In genomic region chr2:174846941-174847938, GRCh38 we compare ENCODE assay signal across 8 cellular contexts.
DNase-seq lines count a peak whose midpoint lies in the region; ATAC-seq and TF ChIP-seq lines count a peak whose summit lies in the region.

No MANE protein-coding gene starts in this region.

- H3K4me1 ChIP-seq in cardiac muscle cell (ENCODE audit: low read depth), result peaks cover 35% of the 10 kb centered on the region
- peaks cover 0 to 4% (median 0%) of the 10 kb centered on the region in 3 donors for H3K4me1 ChIP-seq in skeletal muscle tissue (ENCODE audit: control insufficient read depth in 3 of 3, insufficient read depth in 3 of 3, low read length in 3 of 3)

- intact Hi-C loops in posterior vena cava (cut with DNase I), result no loop called here

- ATAC-seq in T-helper 17 cell (peak; percentile 46), GM21786 (IDR thresholded peaks at IDR 0.05; ENCODE audit: unreplicated experiment) (no peak)

- no peak for TF ChIP-seq CTCF in cardiac muscle cell (IDR thresholded peaks at IDR 0.05; ENCODE audit: low read depth, low read length)

- H3K27ac ChIP-seq in cardiac muscle cell (peak overlapping the region; percentile 70), skeletal muscle tissue (ENCODE audit: low read depth, low read length) (no peak overlapping the region)

- peaks cover 7% of the 10 kb centered on the region for H3K4me1 Mint-ChIP-seq in T-helper 17 cell

- peaks cover 1% of the 10 kb centered on the region for H3K36me3 Mint-ChIP-seq in T-helper 17 cell (ENCODE audit: low read depth)

- H3K27me3 ChIP-seq in H7 (ENCODE audit: control insufficient read depth, insufficient read depth, low read length), result no peaks in the 10 kb centered on the region
- no peaks in the 10 kb centered on the region for H3K27me3 ChIP-seq in cardiac muscle cell
- H3K27me3 ChIP-seq in skeletal muscle tissue (ENCODE audit: control insufficient read depth in 3 of 3, insufficient read depth in 3 of 3, low read length in 3 of 3), result no peaks in the 10 kb centered on the region
- H3K27me3 ChIP-seq in MG63, result no peaks in the 10 kb centered on the region

- H3K36me3 ChIP-seq in H7 (replicated peaks; ENCODE audit: control insufficient read depth, insufficient read depth, low read length) (no peaks in the 10 kb centered on the region), cardiac muscle cell (no peaks in the 10 kb centered on the region), skeletal muscle tissue (ENCODE audit: control insufficient read depth in 3 of 3, insufficient read depth in 3 of 3, low read length in 3 of 3) (no peaks in the 10 kb centered on the region), MG63 (no peaks in the 10 kb centered on the region)

- H3K4me3 Mint-ChIP-seq in T-helper 17 cell, result peak overlapping the region; percentile 78

- H3K9me3 ChIP-seq in T-helper 17 cell (ENCODE audit: control insufficient read depth, low read length, poor library complexity, severe bottlenecking) (no peaks in the 10 kb centered on the region), cardiac muscle cell (ENCODE audit: low read depth) (no peaks in the 10 kb centered on the region), skeletal muscle tissue (ENCODE audit: control insufficient read depth in 3 of 3, low read length in 3 of 3) (no peaks in the 10 kb centered on the region), MG63 (no peaks in the 10 kb centered on the region)

- H3K27me3 Mint-ChIP-seq in T-helper 17 cell, result peaks cover 11% of the 10 kb centered on the region

- H3K9ac ChIP-seq in skeletal muscle tissue (ENCODE audit: low read depth in 1 of 3, low read length in 3 of 3), result peak overlapping the region in 1 of 3 donors; percentile 28

- H3K27ac Mint-ChIP-seq in T-helper 17 cell, result peak overlapping the region; percentile 90

- H3K4me3 ChIP-seq in H7 (ENCODE audit: insufficient read depth, low read depth, low read length) (no peak overlapping the region), cardiac muscle cell (peak overlapping the region; percentile 33), skeletal muscle tissue (ENCODE audit: low read length in 3 of 3) (peak overlapping the region in 2 of 3 donors; percentile 23 to 50), MG63 (no peak overlapping the region)

- peak; percentile 35 for DNase-seq in H7
- no peak for DNase-seq in T-helper 17 cell
- DNase-seq in cardiac muscle cell (ENCODE audit: low read depth in 1 of 2, low spot score in 1 of 2), result peak; percentile 83 to 95
- DNase-seq in stimulated activated CD4-positive, alpha-beta T cell treated with anti-CD3 and anti-CD28 coated beads, Interleukin-2, amount 100 ng/mL, for 48 hours, result no peak
- no peak for DNase-seq in MG63
- no peak for DNase-seq in posterior vena cava (ENCODE audit: low spot score)

Comparison
In these comparisons a context has a peak if more than half of its experiments do, and no peak if none do; other contexts are left out.
1. DNase-seq: peak in H7 (single experiment) and cardiac muscle cell (2 of 2); none in T-helper 17 cell (0 of 3), stimulated activated CD4-positive, alpha-beta T cell treated with anti-CD3 and anti-CD28 coated beads, Interleukin-2, amount 100 ng/mL, for 48 hours (0 of 2), MG63 (single experiment) and posterior vena cava (single experiment).
2. H3K4me3 ChIP-seq: peak in cardiac muscle cell (single experiment) and skeletal muscle tissue (2 of 3); none in H7 (single experiment) and MG63 (single experiment).